8 cellular contexts compared by ENCODE assay signal in the genomic region with DNA sequence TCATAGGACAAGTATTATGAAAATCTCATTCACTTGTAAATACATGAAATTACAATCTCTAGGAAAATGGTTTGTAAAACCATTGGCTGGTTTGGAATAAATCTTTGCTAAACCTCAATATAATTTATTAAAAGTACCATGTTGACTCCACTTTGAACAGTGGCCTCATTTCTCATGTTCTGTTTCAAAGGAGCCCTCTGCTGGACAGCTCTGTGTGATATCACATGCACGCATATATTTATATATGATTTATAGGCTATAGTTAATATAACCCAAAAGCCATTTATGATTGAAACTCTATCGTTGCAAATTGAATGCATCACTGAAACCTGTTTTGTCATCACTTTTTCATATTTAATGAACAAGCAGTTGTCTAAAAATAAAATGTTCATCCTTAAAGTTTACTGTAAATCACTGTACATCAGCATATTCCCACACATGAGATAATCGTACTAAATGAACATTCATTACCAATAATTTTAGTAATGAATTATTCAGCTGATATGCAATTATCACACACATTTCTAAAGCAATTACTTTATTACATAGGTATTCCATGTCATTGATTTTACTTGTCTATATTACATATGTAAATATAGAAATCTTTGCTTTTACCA.
DNase-seq lines count a peak whose midpoint lies in the region; ATAC-seq and TF ChIP-seq lines count a peak whose summit lies in the region.

No MANE protein-coding gene starts in this region.

- no peak overlapping the region for H3K4me2 ChIP-seq in SU-DHL-6 (ENCODE audit: low read depth, low read length, poor library complexity, severe bottlenecking)

- no peaks in the 10 kb centered on the region for H3K36me3 ChIP-seq in SU-DHL-6 (ENCODE audit: low read length)

- no peaks in the 10 kb centered on the region for H3K9me3 ChIP-seq in SU-DHL-6 (ENCODE audit: insufficient read depth, low read length)

- H3F3A ChIP-seq in SU-DHL-6 (ENCODE audit: insufficient read depth), result no peaks in the 10 kb centered on the region

- no peaks in the 10 kb centered on the region for H3K9me2 ChIP-seq in SU-DHL-6 (replicated peaks; ENCODE audit: insufficient read depth, low read length)

- no peak for DNase-seq in CD14-positive monocyte (ENCODE audit: low spot score)
- peak; percentile 65 for DNase-seq in iris pigment epithelial cell (ENCODE audit: low read depth)
- DNase-seq in coronary artery (ENCODE audit: low spot score), result no peak

- peaks cover 16% of the 10 kb centered on the region for H3K4me1 Mint-ChIP-seq in CD14-positive monocyte

- H3K36me3 Mint-ChIP-seq in CD14-positive monocyte, result peaks cover 0 to 2% of the 10 kb centered on the region in 2 donors

- H3K4me3 Mint-ChIP-seq in CD14-positive monocyte, result no peak overlapping the region

- H3K9me3 Mint-ChIP-seq in CD14-positive monocyte, result no peaks in the 10 kb centered on the region

- H3K27ac ChIP-seq in SU-DHL-6 (ENCODE audit: low read depth, low read length), result no peak overlapping the region
- no peak overlapping the region for H3K27ac ChIP-seq in coronary artery

- intact Hi-C loops in CD14-positive monocyte (cut with micrococcal nuclease), result no loop called here

- ATAC-seq in GM21360 (IDR thresholded peaks at IDR 0.05; ENCODE audit: unreplicated experiment) (no peak), HG02840 (IDR thresholded peaks at IDR 0.05; ENCODE audit: low FRiP score, unreplicated experiment) (no peak), GM18861 (IDR thresholded peaks at IDR 0.05; ENCODE audit: unreplicated experiment) (no peak)

- H3K27me3 ChIP-seq in SU-DHL-6 (ENCODE audit: low read length), result no peaks in the 10 kb centered on the region

- H3K27ac Mint-ChIP-seq in CD14-positive monocyte, result no peak overlapping the region

- no peak overlapping the region for H3K9ac ChIP-seq in SU-DHL-6 (ENCODE audit: low read length)

- H3K27me3 Mint-ChIP-seq in CD14-positive monocyte (ENCODE audit: low read depth in 3 of 3), result peaks cover 0 to 3% (median 3%) of the 10 kb centered on the region in 3 donors

- H3K4me3 ChIP-seq in SU-DHL-6 (ENCODE audit: insufficient read depth, low read length, poor library complexity, severe bottlenecking) (no peak overlapping the region), coronary artery (no peak overlapping the region)

- H2AFZ ChIP-seq in SU-DHL-6 (ENCODE audit: low read depth, low read length, severe bottlenecking), result no peak overlapping the region

- H4K20me1 ChIP-seq in SU-DHL-6 (ENCODE audit: low read depth, low read length), result no peaks in the 10 kb centered on the region

- TF ChIP-seq CTCF in CD14-positive monocyte (IDR thresholded peaks at IDR 0.05) (peak; percentile 51), LNCAP (IDR thresholded peaks at IDR 0.05) (peak; percentile 61), SU-DHL-6 (IDR thresholded peaks at IDR 0.05; ENCODE audit: insufficient read depth, low read length, poor library complexity, severe bottlenecking) (peak; percentile 14), coronary artery (IDR thresholded peaks at IDR 0.05) (no peak)

- no peaks in the 10 kb centered on the region for H3K79me2 ChIP-seq in SU-DHL-6 (ENCODE audit: insufficient read depth, low read length)
